In the genomic region with DNA sequence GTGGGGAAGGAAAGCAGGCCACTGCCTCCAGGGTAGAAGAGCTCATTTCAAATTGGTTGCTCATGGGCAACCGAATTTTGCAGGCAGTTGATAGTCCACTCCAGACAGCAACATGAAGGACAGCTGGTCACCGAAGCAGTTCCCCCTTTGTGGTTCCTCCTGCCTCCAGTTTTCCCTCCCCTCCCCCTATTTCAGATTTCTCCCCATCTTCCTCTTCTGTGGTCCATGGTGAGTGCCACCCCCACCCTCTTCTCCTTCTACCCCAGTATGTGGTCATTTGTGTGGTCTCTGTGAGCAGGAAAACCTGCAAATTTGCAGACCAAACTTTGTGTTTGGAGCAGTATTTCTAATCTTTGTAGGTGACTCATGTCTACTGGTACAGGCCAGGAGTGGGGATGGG, we compare ENCODE assay signal across 27 cellular contexts. TPM values are rescaled to one million over a fixed set of nuclear protein-coding genes. Genes with fewer than 3 reads are reported as not detected.
DNase-seq lines count a peak whose midpoint lies in the region; ATAC-seq and TF ChIP-seq lines count a peak whose summit lies in the region.
"Had no signal": no experiment of that assay in that cellular context is flagged by ENCODE, and none has a peak within 500 bp of the region (broad histone marks: within the 10 kb centered on the region; RNA-seq: fewer than 3 reads in every experiment).

No MANE protein-coding gene starts in this region.

- DNase-seq in AML-193 (lab: John Stamatoyannopoulos, UW) (peak; percentile 88 to 94), GDM1 (lab: John Stamatoyannopoulos, UW) (peak; percentile 78), NB4 (ENCODE audit: low read depth) (peak; percentile 96), WTC11 (ENCODE audit: low spot score) (no peak), caudate nucleus (lab: John Stamatoyannopoulos, UW) (no peak), suprapubic skin (ENCODE audit: low spot score in 2 of 2) (no peak)
- no peak for DNase-seq in stimulated activated naive B cell treated with anti-CD40 and anti-IgM and Interleukin-4, amounts not matched to agents 10 μg/mL and 1 μg/mL and 100 μg/mL, for 72 hours
- DNase-seq: activated CD4-positive, alpha-beta T cell treated with anti-CD3 and anti-CD28 coated beads, Interleukin-2, amount 10 ng/mL, durations not matched to agents 7 days and 5 days; activated T-cell treated with anti-CD3 and anti-CD28 coated beads, Interleukin-2, amount 50 U/mL, for 24 hours; Calu3; DMS79 treated with DMSO at 0.1 percent for 48 hours; dorsolateral prefrontal cortex; kidney; lower lobe of right lung; NCI-H1105 treated with DMSO at 0.1 percent for 48 hours; NCI-H2029; NCI-H2227 treated with DMSO at 0.1 percent for 48 hours; NCI-H526 treated with DMSO at 0.1 percent for 48 hours; nephron progenitor cell; sigmoid colon; stimulated activated CD4-positive, alpha-beta T cell treated with anti-CD3 and anti-CD28 coated beads, Interleukin-4, amount 100 ng/mL, for 4 hours had no signal

- H3K27me3 ChIP-seq in suprapubic skin = no peaks in the 10 kb centered on the region
- H3K27me3 ChIP-seq: dorsolateral prefrontal cortex, sigmoid colon had no signal

- H3K9me3 ChIP-seq in suprapubic skin = no peaks in the 10 kb centered on the region
- H3K9me3 ChIP-seq: lower lobe of right lung, sigmoid colon had no signal

- H3K36me3 ChIP-seq in suprapubic skin = no peaks in the 10 kb centered on the region
- H3K36me3 ChIP-seq: lower lobe of right lung, sigmoid colon had no signal

- ATAC-seq in WTC11 (no peak), HG02623 (IDR thresholded peaks at IDR 0.05; ENCODE audit: unreplicated experiment) (no peak)
- ATAC-seq in stimulated activated naive B cell treated with anti-CD40 and anti-IgM and Interleukin-4, amounts not matched to agents 10 μg/mL and 1 μg/mL and 100 μg/mL, for 72 hours (replicated peaks) = no peak
- ATAC-seq: SK-N-SH treated with all-trans-retinoic acid at 6 μM for 48 hours; stimulated activated memory B cell treated with anti-CD40 and anti-IgM and Interleukin-4, amounts not matched to agents 10 μg/mL and 1 μg/mL and 100 μg/mL, for 72 hours had no signal

- H3K9me3 Mint-ChIP-seq in WTC11 = peaks cover 10% of the 10 kb centered on the region
- H3K9me3 Mint-ChIP-seq in stimulated activated naive B cell treated with anti-CD40 and anti-IgM and Interleukin-4, amounts not matched to agents 10 μg/mL and 1 μg/mL and 100 μg/mL, for 72 hours = peaks cover 4 to 5% of the 10 kb centered on the region in 2 donors
- H3K9me3 Mint-ChIP-seq: activated CD4-positive, alpha-beta T cell treated with anti-CD3 and anti-CD28 coated beads, Interleukin-2, amount 10 ng/mL, durations not matched to agents 7 days and 5 days; activated T-cell treated with anti-CD3 and anti-CD28 coated beads, Interleukin-2, amount 50 U/mL, for 24 hours; T-helper 2 cell treated with Interferon-gamma antibody and Interleukin-4, amounts not matched to agents 5 μg/mL and 100 μg/mL, for 36 hours had no signal

- H3K4me3 Mint-ChIP-seq in WTC11 = no peak overlapping the region
- no peak overlapping the region for H3K4me3 Mint-ChIP-seq in stimulated activated naive B cell treated with anti-CD40 and anti-IgM and Interleukin-4, amounts not matched to agents 10 μg/mL and 1 μg/mL and 100 μg/mL, for 72 hours
- H3K4me3 Mint-ChIP-seq: activated CD4-positive, alpha-beta T cell treated with anti-CD3 and anti-CD28 coated beads, Interleukin-2, amount 10 ng/mL, durations not matched to agents 7 days and 5 days; activated T-cell treated with anti-CD3 and anti-CD28 coated beads, Interleukin-2, amount 50 U/mL, for 24 hours; nephron progenitor cell; stimulated activated memory B cell treated with anti-CD40 and anti-IgM and Interleukin-4, amounts not matched to agents 10 μg/mL and 1 μg/mL and 100 μg/mL, for 72 hours; T-helper 2 cell treated with Interferon-gamma antibody and Interleukin-4, amounts not matched to agents 5 μg/mL and 100 μg/mL, for 36 hours had no signal

- TF ChIP-seq EP300 in suprapubic skin (IDR thresholded peaks at IDR 0.05) = no peak

- peaks cover 19% of the 10 kb centered on the region for H3K4me1 Mint-ChIP-seq in WTC11
- no peaks in the 10 kb centered on the region for H3K4me1 Mint-ChIP-seq in stimulated activated naive B cell treated with anti-CD40 and anti-IgM and Interleukin-4, amounts not matched to agents 10 μg/mL and 1 μg/mL and 100 μg/mL, for 72 hours
- H3K4me1 Mint-ChIP-seq: activated CD4-positive, alpha-beta T cell treated with anti-CD3 and anti-CD28 coated beads, Interleukin-2, amount 10 ng/mL, durations not matched to agents 7 days and 5 days; nephron progenitor cell; stimulated activated memory B cell treated with anti-CD40 and anti-IgM and Interleukin-4, amounts not matched to agents 10 μg/mL and 1 μg/mL and 100 μg/mL, for 72 hours had no signal

- peaks cover under 1% of the 10 kb centered on the region for H3K4me1 ChIP-seq in suprapubic skin
- H3K4me1 ChIP-seq: parathyroid adenoma, sigmoid colon had no signal

- H3K27ac Mint-ChIP-seq in WTC11 = peak overlapping the region; percentile 44; the same call in 1 of the 2 replicates
- no peak overlapping the region for H3K27ac Mint-ChIP-seq in stimulated activated naive B cell treated with anti-CD40 and anti-IgM and Interleukin-4, amounts not matched to agents 10 μg/mL and 1 μg/mL and 100 μg/mL, for 72 hours
- H3K27ac Mint-ChIP-seq: activated CD4-positive, alpha-beta T cell treated with anti-CD3 and anti-CD28 coated beads, Interleukin-2, amount 10 ng/mL, durations not matched to agents 7 days and 5 days; activated T-cell treated with anti-CD3 and anti-CD28 coated beads, Interleukin-2, amount 50 U/mL, for 24 hours; nephron progenitor cell; stimulated activated memory B cell treated with anti-CD40 and anti-IgM and Interleukin-4, amounts not matched to agents 10 μg/mL and 1 μg/mL and 100 μg/mL, for 72 hours; T-helper 2 cell treated with Interferon-gamma antibody and Interleukin-4, amounts not matched to agents 5 μg/mL and 100 μg/mL, for 36 hours had no signal

- no peaks in the 10 kb centered on the region for H3K36me3 Mint-ChIP-seq in WTC11
- H3K36me3 Mint-ChIP-seq in stimulated activated naive B cell treated with anti-CD40 and anti-IgM and Interleukin-4, amounts not matched to agents 10 μg/mL and 1 μg/mL and 100 μg/mL, for 72 hours = peaks cover 0 to 5% of the 10 kb centered on the region in 2 donors
- H3K36me3 Mint-ChIP-seq: stimulated activated memory B cell treated with anti-CD40 and anti-IgM and Interleukin-4, amounts not matched to agents 10 μg/mL and 1 μg/mL and 100 μg/mL, for 72 hours had no signal

- H3K4me3 ChIP-seq in NB4 (ENCODE audit: low read depth, low read length) (no peak overlapping the region), suprapubic skin (no peak overlapping the region)
- H3K4me3 ChIP-seq: dorsolateral prefrontal cortex, lower lobe of right lung, sigmoid colon had no signal

- 72% methylated on average over 2 of the region's 2 CpGs for WGBS in suprapubic skin

- H3K27ac ChIP-seq in caudate nucleus (ENCODE audit: low read depth, low read length) (no peak overlapping the region), suprapubic skin (no peak overlapping the region)
- H3K27ac ChIP-seq: dorsolateral prefrontal cortex, lower lobe of right lung, parathyroid adenoma, RWPE1, sigmoid colon had no signal

- POLR2A ChIA-PET in WTC11 (lab: Charles Lee) = no interaction called here

- H3K27me3 Mint-ChIP-seq in WTC11 (ENCODE audit: low read depth) = no peaks in the 10 kb centered on the region
- H3K27me3 Mint-ChIP-seq in stimulated activated naive B cell treated with anti-CD40 and anti-IgM and Interleukin-4, amounts not matched to agents 10 μg/mL and 1 μg/mL and 100 μg/mL, for 72 hours = peaks cover 6 to 11% of the 10 kb centered on the region in 2 donors

- TF ChIP-seq CTCF in NB4 (IDR thresholded peaks at IDR 0.05; ENCODE audit: low read depth, low read length) (no peak), WTC11 (IDR thresholded peaks at IDR 0.05) (no peak), suprapubic skin (IDR thresholded peaks at IDR 0.05) (no peak)

- CTCF ChIA-PET in WTC11 (lab: Charles Lee) = interaction anchor here (1.0 to 1.9 kb wide), 3 partner anchors 19 to 421 kb away, joined by 3 to 6 read pairs (median 5); no protein-coding TSS in a partner anchor

- TF ChIP-seq POLR2A in NB4 (IDR thresholded peaks at IDR 0.05; ENCODE audit: extremely low read depth, insufficient read length) (no peak), suprapubic skin (IDR thresholded peaks at IDR 0.05) (no peak)

TF ChIP-seq in WTC11, 78 proteins besides CTCF, POLR2A, EP300 and RAD21 (continues in another document):
- no peak for TF ChIP-seq ZNF423 (CRISPR knock-in tag; IDR thresholded peaks at IDR 0.05)
- no peak for TF ChIP-seq SMAD4 (CRISPR knock-in tag; IDR thresholded peaks at IDR 0.05)
- TF ChIP-seq TCF7 (CRISPR knock-in tag; IDR thresholded peaks at IDR 0.05; ENCODE audit: low read depth) = no peak
- TF ChIP-seq ETV6 (CRISPR knock-in tag; IDR thresholded peaks at IDR 0.05) = no peak
- no peak for TF ChIP-seq NFATC4 (CRISPR knock-in tag; IDR thresholded peaks at IDR 0.05)
- TF ChIP-seq, protein P1, sequence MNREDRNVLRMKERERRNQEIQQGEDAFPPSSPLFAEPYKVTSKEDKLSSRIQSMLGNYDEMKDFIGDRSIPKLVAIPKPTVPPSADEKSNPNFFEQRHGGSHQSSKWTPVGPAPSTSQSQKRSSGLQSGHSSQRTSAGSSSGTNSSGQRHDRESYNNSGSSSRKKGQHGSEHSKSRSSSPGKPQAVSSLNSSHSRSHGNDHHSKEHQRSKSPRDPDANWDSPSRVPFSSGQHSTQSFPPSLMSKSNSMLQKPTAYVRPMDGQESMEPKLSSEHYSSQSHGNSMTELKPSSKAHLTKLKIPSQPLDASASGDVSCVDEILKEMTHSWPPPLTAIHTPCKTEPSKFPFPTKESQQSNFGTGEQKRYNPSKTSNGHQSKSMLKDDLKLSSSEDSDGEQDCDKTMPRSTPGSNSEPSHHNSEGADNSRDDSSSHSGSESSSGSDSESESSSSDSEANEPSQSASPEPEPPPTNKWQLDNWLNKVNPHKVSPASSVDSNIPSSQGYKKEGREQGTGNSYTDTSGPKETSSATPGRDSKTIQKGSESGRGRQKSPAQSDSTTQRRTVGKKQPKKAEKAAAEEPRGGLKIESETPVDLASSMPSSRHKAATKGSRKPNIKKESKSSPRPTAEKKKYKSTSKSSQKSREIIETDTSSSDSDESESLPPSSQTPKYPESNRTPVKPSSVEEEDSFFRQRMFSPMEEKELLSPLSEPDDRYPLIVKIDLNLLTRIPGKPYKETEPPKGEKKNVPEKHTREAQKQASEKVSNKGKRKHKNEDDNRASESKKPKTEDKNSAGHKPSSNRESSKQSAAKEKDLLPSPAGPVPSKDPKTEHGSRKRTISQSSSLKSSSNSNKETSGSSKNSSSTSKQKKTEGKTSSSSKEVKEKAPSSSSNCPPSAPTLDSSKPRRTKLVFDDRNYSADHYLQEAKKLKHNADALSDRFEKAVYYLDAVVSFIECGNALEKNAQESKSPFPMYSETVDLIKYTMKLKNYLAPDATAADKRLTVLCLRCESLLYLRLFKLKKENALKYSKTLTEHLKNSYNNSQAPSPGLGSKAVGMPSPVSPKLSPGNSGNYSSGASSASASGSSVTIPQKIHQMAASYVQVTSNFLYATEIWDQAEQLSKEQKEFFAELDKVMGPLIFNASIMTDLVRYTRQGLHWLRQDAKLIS (CRISPR knock-in tag; IDR thresholded peaks at IDR 0.05; ENCODE audit: borderline replicate concordance) = no peak
- no peak for TF ChIP-seq ZNF263 (CRISPR knock-in tag; IDR thresholded peaks at IDR 0.05; ENCODE audit: low read depth)
- no peak for TF ChIP-seq ZNF121 (CRISPR knock-in tag; IDR thresholded peaks at IDR 0.05)

RNA-seq across cellular contexts. Expression of gene PAK1, which starts 38.2 kb away (rescaled TPM):
- total RNA-seq in WTC11 (2021) = 160 to 191 TPM (median 166 TPM) in 3 replicates
- 10 to 100 TPM; 23.4 to 47.9 (median 28.9) TPM for total RNA-seq in suprapubic skin

Comparison
In these comparisons a context has a peak if more than half of its experiments do, and no peak if none do; other contexts are left out.
1. DNase-seq: peak in AML-193 (2 of 2), GDM1 (single experiment) and NB4 (single experiment); none in WTC11 (single experiment), caudate nucleus (0 of 61), stimulated activated naive B cell treated with anti-CD40 and anti-IgM and Interleukin-4, amounts not matched to agents 10 μg/mL and 1 μg/mL and 100 μg/mL, for 72 hours (single experiment) and suprapubic skin (0 of 2).